In genomic region chr9:128077847-128078503, GRCh38 we compare ENCODE assay signal across 11 cellular contexts. TPM values are rescaled to one million over a fixed set of nuclear protein-coding genes. Genes with fewer than 3 reads are reported as not detected.
DNase-seq lines count a peak whose midpoint lies in the region; ATAC-seq and TF ChIP-seq lines count a peak whose summit lies in the region.
"Had no signal": no experiment of that assay in that cellular context is flagged by ENCODE, and none has a peak within 500 bp of the region (broad histone marks: within the 10 kb centered on the region; RNA-seq: fewer than 3 reads in every experiment).

No MANE protein-coding gene starts in this region.

- DNase-seq in activated naive CD4-positive, alpha-beta T cell treated with anti-CD3 and anti-CD28 coated beads, Interleukin-2, amount 50 U/mL, for 72 hours (ENCODE audit: low spot score in 2 of 2): no peak
- no peak for DNase-seq in activated naive CD4-positive, alpha-beta T cell treated with anti-CD3 and anti-CD28 coated beads, Interleukin-2, amount 50 U/mL, for 16 hours
- no peak for DNase-seq in activated CD8-positive, alpha-beta T cell treated with anti-CD3 and anti-CD28 coated beads for 36 hours
- DNase-seq in upper lobe of right lung: no peak
- no peak for DNase-seq in NCI-H2196 (lab: John Stamatoyannopoulos, UW; ENCODE audit: unreplicated experiment)
- DNase-seq in GM10266 (ENCODE audit: extremely low spot score): no peak
- no peak for DNase-seq in NCI-H187 treated with DMSO at 0.1 percent for 48 hours (lab: John Stamatoyannopoulos, UW)
- DNase-seq: heart left ventricle, NCI-H345 had no signal

- CTCF ChIA-PET in activated CD8-positive, alpha-beta T cell treated with anti-CD3 and anti-CD28 coated beads for 36 hours (lab: Charles Lee): interaction anchor here (1.0 to 1.3 kb wide), 4 partner anchors 8 to 134 kb away, joined by 3 to 7 read pairs (median 4); no protein-coding TSS in a partner anchor

- no peaks in the 10 kb centered on the region for H3K9me3 Mint-ChIP-seq in activated naive CD4-positive, alpha-beta T cell treated with anti-CD3 and anti-CD28 coated beads, Interleukin-2, amount 50 U/mL, for 72 hours
- no peaks in the 10 kb centered on the region for H3K9me3 Mint-ChIP-seq in activated CD8-positive, alpha-beta T cell treated with anti-CD3 and anti-CD28 coated beads for 36 hours

- H3K36me3 Mint-ChIP-seq in activated naive CD4-positive, alpha-beta T cell treated with anti-CD3 and anti-CD28 coated beads, Interleukin-2, amount 50 U/mL, for 72 hours: peaks cover 0 to 35% of the 10 kb centered on the region in 2 donors
- peaks cover 25% of the 10 kb centered on the region for H3K36me3 Mint-ChIP-seq in activated CD8-positive, alpha-beta T cell treated with anti-CD3 and anti-CD28 coated beads for 36 hours (ENCODE audit: low read depth)

- no peaks in the 10 kb centered on the region for H3K27me3 Mint-ChIP-seq in activated CD8-positive, alpha-beta T cell treated with anti-CD3 and anti-CD28 coated beads for 36 hours

- H3K36me3 ChIP-seq in mesodermal cell (ENCODE audit: control insufficient read depth, insufficient read depth, low read length): peaks cover 8% of the 10 kb centered on the region
- peaks cover 5% of the 10 kb centered on the region for H3K36me3 ChIP-seq in upper lobe of right lung
- H3K36me3 ChIP-seq: heart left ventricle had no signal

- intact Hi-C loops in activated CD8-positive, alpha-beta T cell treated with anti-CD3 and anti-CD28 coated beads for 36 hours (cut with micrococcal nuclease): no loop called here
- intact Hi-C loops in upper lobe of right lung (cut with DNase I): no loop called here

- POLR2A ChIA-PET in activated CD8-positive, alpha-beta T cell treated with anti-CD3 and anti-CD28 coated beads for 36 hours (lab: Charles Lee): interaction anchor here (1.1 to 2.4 kb wide), 2 partner anchors 11 to 15 kb away, joined by 3 to 7 read pairs; partner anchors contain the start of gene NAIF1

- ATAC-seq in activated naive CD4-positive, alpha-beta T cell treated with anti-CD3 and anti-CD28 coated beads, Interleukin-2, amount 50 U/mL, for 72 hours: peak; percentile 31 to 49
- ATAC-seq in activated CD8-positive, alpha-beta T cell treated with anti-CD3 and anti-CD28 coated beads for 36 hours: peak; percentile 34
- ATAC-seq in upper lobe of right lung: peak; percentile 5

- 92 to 100% methylated on average over 2 to 4 of the region's 7 CpGs for WGBS in mesodermal cell (ENCODE audit: insufficient coverage in 2 of 2), 2 experiments

- no peak overlapping the region for H3K4me3 Mint-ChIP-seq in activated CD8-positive, alpha-beta T cell treated with anti-CD3 and anti-CD28 coated beads for 36 hours

- no peak for TF ChIP-seq CTCF in activated CD8-positive, alpha-beta T cell treated with anti-CD3 and anti-CD28 coated beads for 36 hours (IDR thresholded peaks at IDR 0.05)
- no peak for TF ChIP-seq CTCF in upper lobe of right lung (IDR thresholded peaks at IDR 0.05)
- no peak for TF ChIP-seq CTCF in GM10266 (IDR thresholded peaks at IDR 0.05; ENCODE audit: control insufficient read depth, insufficient read depth, low read depth, missing control alignments)

- H3K27ac Mint-ChIP-seq in activated naive CD4-positive, alpha-beta T cell treated with anti-CD3 and anti-CD28 coated beads, Interleukin-2, amount 50 U/mL, for 72 hours: no peak overlapping the region
- H3K27ac Mint-ChIP-seq in activated CD8-positive, alpha-beta T cell treated with anti-CD3 and anti-CD28 coated beads for 36 hours: peak overlapping the region; percentile 46

- peaks cover 50% of the 10 kb centered on the region for H3K4me1 Mint-ChIP-seq in activated CD8-positive, alpha-beta T cell treated with anti-CD3 and anti-CD28 coated beads for 36 hours (ENCODE audit: low read depth)

- H3K27ac ChIP-seq in mesodermal cell (ENCODE audit: low read depth, low read length, severe bottlenecking) (peak overlapping the region; percentile 52), upper lobe of right lung (peak overlapping the region; percentile 73)
- H3K27ac ChIP-seq: BLaER1 had no signal

- H3K4me1 ChIP-seq in mesodermal cell (ENCODE audit: control insufficient read depth, insufficient read depth, low read length, poor library complexity, severe bottlenecking) (peaks cover 13% of the 10 kb centered on the region), upper lobe of right lung (peaks cover 60% of the 10 kb centered on the region)

- no peaks in the 10 kb centered on the region for H3K9me3 ChIP-seq in mesodermal cell (ENCODE audit: control insufficient read depth, low read length)
- no peaks in the 10 kb centered on the region for H3K9me3 ChIP-seq in upper lobe of right lung
- H3K9me3 ChIP-seq: BLaER1, heart left ventricle had no signal

- no peak overlapping the region for H3K4me3 ChIP-seq in mesodermal cell (ENCODE audit: extremely low read depth, insufficient read depth, low read length, poor library complexity, severe bottlenecking)
- H3K4me3 ChIP-seq in upper lobe of right lung: no peak overlapping the region
- H3K4me3 ChIP-seq: BLaER1, heart left ventricle had no signal

- H3K27me3 ChIP-seq in upper lobe of right lung: no peaks in the 10 kb centered on the region
- H3K27me3 ChIP-seq: BLaER1, heart left ventricle had no signal

RNA-seq across cellular contexts. Expression of gene SLC25A25, which starts 9.9 kb away (rescaled TPM):
- 10 to 100 TPM; 10.9 to 19.0 TPM for total RNA-seq in activated naive CD4-positive, alpha-beta T cell treated with anti-CD3 and anti-CD28 coated beads, Interleukin-2, amount 50 U/mL, for 72 hours
- total RNA-seq in activated CD8-positive, alpha-beta T cell treated with anti-CD3 and anti-CD28 coated beads for 36 hours: 10 to 100 TPM; 12.9 to 14.6 TPM
- 7.2 TPM for polyA plus RNA-seq in mesodermal cell (2013, experiment 1 of 2)
- polyA plus RNA-seq in mesodermal cell (2013, experiment 2 of 2): 7.5 TPM
- 34.7 TPM for total RNA-seq in upper lobe of right lung

RNA-seq across cellular contexts. Expression of gene NAIF1, which starts 10.9 kb away (rescaled TPM):
- 10 to 100 TPM in 1 of 2 donors, 1 to 10 TPM in 1; 9.8 to 12.7 TPM for total RNA-seq in activated naive CD4-positive, alpha-beta T cell treated with anti-CD3 and anti-CD28 coated beads, Interleukin-2, amount 50 U/mL, for 72 hours
- 10 to 100 TPM in 1 of 2 experiments, 1 to 10 TPM in 1; 8.4 to 11.8 TPM for total RNA-seq in activated CD8-positive, alpha-beta T cell treated with anti-CD3 and anti-CD28 coated beads for 36 hours
- 7.5 TPM for polyA plus RNA-seq in mesodermal cell (2013, experiment 1 of 2)
- 8.9 TPM for polyA plus RNA-seq in mesodermal cell (2013, experiment 2 of 2)
- 11.8 TPM for total RNA-seq in upper lobe of right lung

RNA-seq across cellular contexts. Expression of gene PTGES2, which starts 49.6 kb away (rescaled TPM):
- total RNA-seq in activated naive CD4-positive, alpha-beta T cell treated with anti-CD3 and anti-CD28 coated beads, Interleukin-2, amount 50 U/mL, for 72 hours: 10 to 100 TPM in 1 of 2 donors, 1 to 10 TPM in 1; 6.6 to 50.6 TPM
- 10 to 100 TPM; 40.8 to 49.5 TPM for total RNA-seq in activated CD8-positive, alpha-beta T cell treated with anti-CD3 and anti-CD28 coated beads for 36 hours
- 36.7 TPM for polyA plus RNA-seq in mesodermal cell (2013, experiment 1 of 2)
- polyA plus RNA-seq in mesodermal cell (2013, experiment 2 of 2): 30.0 TPM
- 35.1 TPM for total RNA-seq in upper lobe of right lung
